ENCODE assay signal across 16 cellular contexts in the genomic region with DNA sequence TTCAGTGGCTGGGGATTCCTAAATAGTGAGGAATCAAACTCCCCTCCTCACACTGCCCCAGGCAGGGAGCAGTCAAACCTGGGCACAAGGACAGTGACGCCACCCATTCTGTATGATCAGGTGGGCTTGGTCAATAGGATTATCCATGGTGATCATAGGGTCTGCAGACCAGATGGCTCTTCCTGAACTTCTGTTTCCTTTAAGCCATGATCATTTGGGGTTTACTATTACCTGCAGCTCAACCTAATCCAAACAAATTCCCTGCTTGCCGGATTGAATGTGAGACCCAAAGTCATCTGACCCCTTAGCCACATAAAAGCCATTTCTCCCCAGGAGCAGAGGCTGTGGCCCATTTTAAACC. TPM values are rescaled to one million over a fixed set of nuclear protein-coding genes. Genes with fewer than 3 reads are reported as not detected.
DNase-seq lines count a peak whose midpoint lies in the region; ATAC-seq and TF ChIP-seq lines count a peak whose summit lies in the region.
"Had no signal": no experiment of that assay in that cellular context is flagged by ENCODE, and none has a peak within 500 bp of the region (broad histone marks: within the 10 kb centered on the region; RNA-seq: fewer than 3 reads in every experiment).

No MANE protein-coding gene starts in this region.

- 86 to 93% methylated on average over 2 of the region's 2 CpGs for WGBS in heart right ventricle, 2 donors

- peaks cover 7 to 79% (median 56%) of the 10 kb centered on the region in 9 donors for H3K4me1 ChIP-seq in heart right ventricle
- H3K4me1 ChIP-seq in upper lobe of right lung = peaks cover 41% of the 10 kb centered on the region
- H3K4me1 ChIP-seq: breast epithelium had no signal

- H3K9me3 ChIP-seq in heart right ventricle (peaks cover 0 to 6% (median 0%) of the 10 kb centered on the region in 11 donors), T-helper 17 cell (ENCODE audit: control insufficient read depth, low read length, poor library complexity, severe bottlenecking) (no peaks in the 10 kb centered on the region), upper lobe of right lung (no peaks in the 10 kb centered on the region), MG63 (no peaks in the 10 kb centered on the region)
- H3K9me3 ChIP-seq: breast epithelium, SJCRH30 had no signal

- H3K27ac ChIP-seq in heart right ventricle = peak overlapping the region in 9 of 10 donors; percentile 54 to 88 (median 70)
- peak overlapping the region; percentile 14 for H3K27ac ChIP-seq in layer of hippocampus (ENCODE audit: low read depth, low read length)
- peak overlapping the region; percentile 60 for H3K27ac ChIP-seq in upper lobe of right lung
- H3K27ac ChIP-seq: KMS-11, SJCRH30 had no signal

- peaks cover 54% of the 10 kb centered on the region for H3K4me1 Mint-ChIP-seq in T-helper 17 cell

- intact Hi-C loops in heart right ventricle (cut with DNase I) (loop anchor here in 2 of 10 donors (5.0 to 10.0 kb wide), 2 partner anchors 48 to 55 kb away; a partner anchor contains a TSS), Right ventricle myocardium superior (cut with DNase I) (no loop called here), upper lobe of right lung (cut with DNase I) (no loop called here)

- H3K36me3 ChIP-seq in heart right ventricle = no peaks in the 10 kb centered on the region
- no peaks in the 10 kb centered on the region for H3K36me3 ChIP-seq in upper lobe of right lung
- no peaks in the 10 kb centered on the region for H3K36me3 ChIP-seq in MG63
- H3K36me3 ChIP-seq: breast epithelium, SJCRH30 had no signal

- peak overlapping the region; percentile 87 for H3K27ac Mint-ChIP-seq in T-helper 17 cell
- H3K27ac Mint-ChIP-seq: progenitor cell of endocrine pancreas had no signal

- H3K27me3 Mint-ChIP-seq in T-helper 17 cell = no peaks in the 10 kb centered on the region

- no peak for ATAC-seq in heart right ventricle
- ATAC-seq in Right ventricle myocardium superior (ENCODE audit: poor library complexity) = no peak
- no peak for ATAC-seq in T-helper 17 cell
- ATAC-seq in upper lobe of right lung = no peak
- ATAC-seq in GM21737 (IDR thresholded peaks at IDR 0.05; ENCODE audit: unreplicated experiment) = no peak
- no peak for ATAC-seq in GM21423 (IDR thresholded peaks at IDR 0.05; ENCODE audit: unreplicated experiment)

- no peaks in the 10 kb centered on the region for H3K36me3 Mint-ChIP-seq in T-helper 17 cell (ENCODE audit: low read depth)

- no peak overlapping the region for H3K4me3 ChIP-seq in heart right ventricle
- H3K4me3 ChIP-seq in upper lobe of right lung = no peak overlapping the region
- no peak overlapping the region for H3K4me3 ChIP-seq in MG63
- H3K4me3 ChIP-seq: breast epithelium, SJCRH30 had no signal

- H3K4me3 Mint-ChIP-seq in T-helper 17 cell = peak overlapping the region; percentile 82

- no peak for TF ChIP-seq CTCF in heart right ventricle (IDR thresholded peaks at IDR 0.05)
- no peak for TF ChIP-seq CTCF in upper lobe of right lung (IDR thresholded peaks at IDR 0.05)

- H3K27me3 ChIP-seq in heart right ventricle (no peaks in the 10 kb centered on the region), layer of hippocampus (ENCODE audit: control insufficient read depth, insufficient read depth, low read length) (no peaks in the 10 kb centered on the region), upper lobe of right lung (no peaks in the 10 kb centered on the region), MG63 (no peaks in the 10 kb centered on the region; the same call in 1 of the 2 replicates)
- H3K27me3 ChIP-seq: breast epithelium had no signal

- no peak for DNase-seq in heart right ventricle
- DNase-seq in Right ventricle myocardium superior = no peak
- no peak for DNase-seq in T-helper 17 cell
- DNase-seq in upper lobe of right lung = no peak
- DNase-seq in MG63 = no peak
- DNase-seq: activated naive CD4-positive, alpha-beta T cell treated with anti-CD3 and anti-CD28 coated beads, Interleukin-2, amount 50 U/mL, for 16 hours; effector CD4-positive, alpha-beta T cell; NCI-H1436 treated with DMSO at 0.1 percent for 48 hours; NCI-H345; SJCRH30 had no signal

RNA-seq across cellular contexts. Expression of a gene that starts 54.3 kb away (rescaled TPM):
- total RNA-seq in heart right ventricle (10 to 100 TPM in 7 of 10 donors, 1 to 10 TPM in 3; 9.1 to 21.3 (median 11.2) TPM), Right ventricle myocardium superior (14.1 TPM), T-helper 17 cell (10 to 100 TPM in 1 of 2 donors, 1 to 10 TPM in 1; 7.5 to 11.7 TPM), upper lobe of right lung (14.4 TPM)
- polyA plus RNA-seq in heart right ventricle = 10 to 100 TPM in 1 of 2 donors, 1 to 10 TPM in 1; 7.3 to 20.0 TPM
- not detected in 2 replicates for total RNA-seq in MG63 (2014; rRNA removed; shearing (Covaris generic); ENCODE audit: low replicate concordance)

Comparison
In these comparisons a context has a peak if more than half of its experiments do, and no peak if none do; other contexts are left out.
1. H3K27ac ChIP-seq: peak in every context shown above with its lines; median percentile 70 in heart right ventricle; 60 in upper lobe of right lung; 14 in layer of hippocampus.